In genomic region chr3:98901465-98902174, GRCh38 we compare ENCODE assay signal across 1 cellular context.
TF ChIP-seq lines count a peak whose summit lies in the region.

DCBLD2 (minus strand) TSS chr3:98901695; CDS start chr3:98901326, 369 bp downstream.

TF ChIP-seq in HepG2, 621 proteins besides CTCF, POLR2A, EP300 and RAD21 (continued from another document and continues in another):
- TF ChIP-seq PAXIP1 (CRISPR knock-in tag; conservative IDR thresholded peaks at IDR 0.05): 0 out of 2 replicates have a peak, but pooled peaks have one; percentile 27
- TF ChIP-seq ZNF546 (CRISPR knock-in tag; conservative IDR thresholded peaks at IDR 0.05): peak; percentile 72
- TF ChIP-seq ZNF800 (CRISPR knock-in tag; IDR thresholded peaks at IDR 0.05): peak; percentile 82
- no peak for TF ChIP-seq TBL1XR1 (IDR thresholded peaks at IDR 0.05; ENCODE audit: borderline replicate concordance, low read length, partially characterized antibody)
- TF ChIP-seq AKAP8 (CRISPR knock-in tag; IDR thresholded peaks at IDR 0.05): peak; percentile 60; the same call in 1 of the 2 replicates
- TF ChIP-seq ZNF709 (CRISPR knock-in tag; IDR thresholded peaks at IDR 0.05): peak; percentile 69; the same call in 1 of the 2 replicates
- no peak for TF ChIP-seq CCAR2 (optimal IDR thresholded peaks at IDR 0.05; ENCODE audit: low read depth, low read length)
- TF ChIP-seq SRY (CRISPR knock-in tag; IDR thresholded peaks at IDR 0.05): 0 out of 2 replicates have a peak, but pooled peaks have one; percentile 27
- no peak for TF ChIP-seq ZNF18 (CRISPR knock-in tag; IDR thresholded peaks at IDR 0.05; ENCODE audit: insufficient replicate concordance)
- no peak for TF ChIP-seq ZFYVE20 (CRISPR knock-in tag; IDR thresholded peaks at IDR 0.05; ENCODE audit: borderline replicate concordance, low read depth)
- TF ChIP-seq NR0B2 (CRISPR knock-in tag; IDR thresholded peaks at IDR 0.05): no peak
- no peak for TF ChIP-seq CC2D1A (CRISPR knock-in tag; IDR thresholded peaks at IDR 0.05)
- peak; percentile 28; the same call in 1 of the 2 replicates for TF ChIP-seq WIZ (CRISPR knock-in tag; IDR thresholded peaks at IDR 0.05)
- peak; percentile 67; the same call in 1 of the 2 replicates for TF ChIP-seq ZNF276 (CRISPR knock-in tag; IDR thresholded peaks at IDR 0.05; ENCODE audit: low read depth)
- TF ChIP-seq NCOA1 (CRISPR knock-in tag; IDR thresholded peaks at IDR 0.05): no peak
- peak; percentile 64; the same call in 1 of the 2 replicates for TF ChIP-seq SP5 (CRISPR knock-in tag; IDR thresholded peaks at IDR 0.05; ENCODE audit: borderline replicate concordance, low read depth)
- no peak for TF ChIP-seq ATF4 (CRISPR knock-in tag; IDR thresholded peaks at IDR 0.05)
- TF ChIP-seq BATF2 (CRISPR knock-in tag; IDR thresholded peaks at IDR 0.05): no peak
- no peak for TF ChIP-seq ZNF282 (IDR thresholded peaks at IDR 0.05; ENCODE audit: partially characterized antibody)
- TF ChIP-seq PRDM10 (CRISPR knock-in tag; IDR thresholded peaks at IDR 0.05; ENCODE audit: low read depth): no peak
- TF ChIP-seq CREB3 (CRISPR knock-in tag; IDR thresholded peaks at IDR 0.05): peak; percentile 76; the same call in 1 of the 2 replicates
- TF ChIP-seq ZNF354B (CRISPR knock-in tag; IDR thresholded peaks at IDR 0.05): 0 out of 2 replicates have a peak, but pooled peaks have one; percentile 42
- no peak for TF ChIP-seq KDM1A (CRISPR knock-in tag; IDR thresholded peaks at IDR 0.05)
- TF ChIP-seq NFE2L2 (IDR thresholded peaks at IDR 0.05; ENCODE audit: low read length): no peak
- TF ChIP-seq MXD4 (CRISPR knock-in tag; IDR thresholded peaks at IDR 0.05): peak; percentile 70; the same call in 1 of the 2 replicates
- TF ChIP-seq U2AF1 (optimal IDR thresholded peaks at IDR 0.05; ENCODE audit: low read depth, low read length): no peak
- TF ChIP-seq ZNF407 (CRISPR knock-in tag; IDR thresholded peaks at IDR 0.05; ENCODE audit: not compliant biosample characterization): no peak
- TF ChIP-seq CEBPG (CRISPR knock-in tag; IDR thresholded peaks at IDR 0.05): no peak
- TF ChIP-seq YEATS4 (CRISPR knock-in tag; IDR thresholded peaks at IDR 0.05; ENCODE audit: borderline replicate concordance): peak; percentile 66
- no peak for TF ChIP-seq RXRA (CRISPR knock-in tag; IDR thresholded peaks at IDR 0.05)
